ENCODE assay signal across 12 cellular contexts in genomic region chr19:15015946-15016542, GRCh38. TPM values are rescaled to one million over a fixed set of nuclear protein-coding genes. Genes with fewer than 3 reads are reported as not detected.
DNase-seq lines count a peak whose midpoint lies in the region; ATAC-seq, FAIRE-seq and TF ChIP-seq lines count a peak whose summit lies in the region.
"Had no signal": no experiment of that assay in that cellular context is flagged by ENCODE, and none has a peak within 500 bp of the region (broad histone marks: within the 10 kb centered on the region; RNA-seq: fewer than 3 reads in every experiment).

No MANE protein-coding gene starts in this region.

- FAIRE-seq in frontal cortex (lab: Jason Lieb, UNC): no peak
- FAIRE-seq: bronchial epithelial cell had no signal

- no peak overlapping the region for H2AFZ ChIP-seq in osteoblast (ENCODE audit: low read length)

- no peak overlapping the region for H3K27ac ChIP-seq in osteoblast (ENCODE audit: low read depth, low read length)
- H3K27ac ChIP-seq: foreskin keratinocyte, SK-N-MC had no signal

- H3K36me3 Mint-ChIP-seq in activated CD4-positive, alpha-beta T cell treated with anti-CD3 and anti-CD28 coated beads, Interleukin-2, amount 10 ng/mL, durations not matched to agents 7 days and 5 days (ENCODE audit: low read depth): no peaks in the 10 kb centered on the region

- no peak for TF ChIP-seq POLR2A in NB4 (IDR thresholded peaks at IDR 0.05; ENCODE audit: extremely low read depth, insufficient read length)

- ATAC-seq in HG03135 (IDR thresholded peaks at IDR 0.05; ENCODE audit: unreplicated experiment): no peak
- ATAC-seq: foreskin keratinocyte had no signal

- H3K4me1 Mint-ChIP-seq in activated CD4-positive, alpha-beta T cell treated with anti-CD3 and anti-CD28 coated beads, Interleukin-2, amount 10 ng/mL, durations not matched to agents 7 days and 5 days: no peaks in the 10 kb centered on the region

- no peak overlapping the region for H3K27ac Mint-ChIP-seq in activated CD4-positive, alpha-beta T cell treated with anti-CD3 and anti-CD28 coated beads, Interleukin-2, amount 10 ng/mL, durations not matched to agents 7 days and 5 days

- TF ChIP-seq CTCF in NB4 (IDR thresholded peaks at IDR 0.05; ENCODE audit: low read depth, low read length): no peak
- TF ChIP-seq CTCF in osteoblast (IDR thresholded peaks at IDR 0.05; ENCODE audit: extremely low read depth, low read depth, low read length): no peak

- H3K27me3 Mint-ChIP-seq in activated CD4-positive, alpha-beta T cell treated with anti-CD3 and anti-CD28 coated beads, Interleukin-2, amount 10 ng/mL, durations not matched to agents 7 days and 5 days: no peaks in the 10 kb centered on the region

- no peaks in the 10 kb centered on the region for H4K20me1 ChIP-seq in osteoblast (ENCODE audit: insufficient read depth, low read length)

- H3K4me3 ChIP-seq in NB4 (ENCODE audit: low read depth, low read length): no peak overlapping the region
- no peak overlapping the region for H3K4me3 ChIP-seq in osteoblast (ENCODE audit: insufficient read depth, low read length)
- H3K4me3 ChIP-seq: SK-N-MC had no signal

- no peaks in the 10 kb centered on the region for H3K27me3 ChIP-seq in osteoblast (ENCODE audit: insufficient read depth, low read length)

- H3K36me3 ChIP-seq in osteoblast (ENCODE audit: insufficient read depth, low read length): no peaks in the 10 kb centered on the region

- no peak overlapping the region for H3K4me2 ChIP-seq in osteoblast (ENCODE audit: insufficient read depth, low read length)

- H3K4me1 ChIP-seq in osteoblast (ENCODE audit: insufficient read depth, low read length): no peaks in the 10 kb centered on the region
- H3K4me1 ChIP-seq: foreskin keratinocyte had no signal

- H3K79me2 ChIP-seq in osteoblast (ENCODE audit: insufficient read depth, low read length): no peaks in the 10 kb centered on the region

- POLR2A ChIA-PET in activated CD4-positive, alpha-beta T cell treated with anti-CD3 and anti-CD28 coated beads, Interleukin-2, amount 10 ng/mL, durations not matched to agents 7 days and 5 days (lab: Charles Lee): no interaction called here

- H3K4me3 Mint-ChIP-seq in activated CD4-positive, alpha-beta T cell treated with anti-CD3 and anti-CD28 coated beads, Interleukin-2, amount 10 ng/mL, durations not matched to agents 7 days and 5 days: no peak overlapping the region

- in situ Hi-C loops in T47D (cut with HindIII; ENCODE audit: low pct_unique_long_range_greater_than_20kb, low sequenced_read_pairs): no loop called here

- no peaks in the 10 kb centered on the region for H3K9me3 Mint-ChIP-seq in activated CD4-positive, alpha-beta T cell treated with anti-CD3 and anti-CD28 coated beads, Interleukin-2, amount 10 ng/mL, durations not matched to agents 7 days and 5 days

- CTCF ChIA-PET in activated CD4-positive, alpha-beta T cell treated with anti-CD3 and anti-CD28 coated beads, Interleukin-2, amount 10 ng/mL, durations not matched to agents 7 days and 5 days (lab: Charles Lee): no interaction called here

- peak; percentile 7 for DNase-seq in activated CD4-positive, alpha-beta T cell treated with anti-CD3 and anti-CD28 coated beads, Interleukin-2, amount 10 ng/mL, durations not matched to agents 7 days and 5 days
- no peak for DNase-seq in activated CD4-positive, alpha-beta T cell treated with anti-CD3 and anti-CD28 coated beads, Interleukin-2, amount 50 U/mL, for 48 hours
- DNase-seq in NB4 (ENCODE audit: low read depth) (peak; percentile 41), T47D (ENCODE audit: low read depth in 1 of 2, low spot score in 1 of 2) (peak; percentile 45 to 67), osteoblast (ENCODE audit: insufficient read length, low spot score, missing footprints) (peak; percentile 72), NCI-H187 (lab: John Stamatoyannopoulos, UW) (no peak), frontal cortex (ENCODE audit: low spot score in 2 of 2) (no peak)
- DNase-seq: foreskin keratinocyte had no signal

- no peaks in the 10 kb centered on the region for H3K9me3 ChIP-seq in osteoblast (ENCODE audit: low read depth, low read length)

RNA-seq across cellular contexts. Expression of gene CASP14, which starts 33.2 kb away (rescaled TPM):
- not detected for total RNA-seq in activated CD4-positive, alpha-beta T cell treated with anti-CD3 and anti-CD28 coated beads, Interleukin-2, amount 10 ng/mL, durations not matched to agents 7 days and 5 days
- total RNA-seq in osteoblast: not detected in 2 replicates
- not detected for total RNA-seq in frontal cortex
- total RNA-seq: bronchial epithelial cell, mononuclear cell had no signal

RNA-seq across cellular contexts. Expression of gene SLC1A6, which starts 36.4 kb away (rescaled TPM):
- total RNA-seq in activated CD4-positive, alpha-beta T cell treated with anti-CD3 and anti-CD28 coated beads, Interleukin-2, amount 10 ng/mL, durations not matched to agents 7 days and 5 days: not detected
- total RNA-seq in osteoblast: not detected in 2 replicates
- total RNA-seq in frontal cortex: 54.6 TPM
- total RNA-seq: bronchial epithelial cell, foreskin keratinocyte had no signal

Comparison
In these comparisons a context has a peak if more than half of its experiments do, and no peak if none do; other contexts are left out.
1. DNase-seq: peak in activated CD4-positive, alpha-beta T cell treated with anti-CD3 and anti-CD28 coated beads, Interleukin-2, amount 10 ng/mL, durations not matched to agents 7 days and 5 days (single experiment), NB4 (single experiment), T47D (2 of 2) and osteoblast (single experiment); none in activated CD4-positive, alpha-beta T cell treated with anti-CD3 and anti-CD28 coated beads, Interleukin-2, amount 50 U/mL, for 48 hours (0 of 2), NCI-H187 (0 of 2) and frontal cortex (0 of 2).
2. RNA of gene SLC1A6, which starts 36.4 kb away (total RNA-seq): 54.6 TPM in frontal cortex (single experiment); not detected in activated CD4-positive, alpha-beta T cell treated with anti-CD3 and anti-CD28 coated beads, Interleukin-2, amount 10 ng/mL, durations not matched to agents 7 days and 5 days and not detected in osteoblast; every median in the first group is over 10 times any median in the second.